Comparison of ENCODE assay signal across 23 cellular contexts in the genomic region with DNA sequence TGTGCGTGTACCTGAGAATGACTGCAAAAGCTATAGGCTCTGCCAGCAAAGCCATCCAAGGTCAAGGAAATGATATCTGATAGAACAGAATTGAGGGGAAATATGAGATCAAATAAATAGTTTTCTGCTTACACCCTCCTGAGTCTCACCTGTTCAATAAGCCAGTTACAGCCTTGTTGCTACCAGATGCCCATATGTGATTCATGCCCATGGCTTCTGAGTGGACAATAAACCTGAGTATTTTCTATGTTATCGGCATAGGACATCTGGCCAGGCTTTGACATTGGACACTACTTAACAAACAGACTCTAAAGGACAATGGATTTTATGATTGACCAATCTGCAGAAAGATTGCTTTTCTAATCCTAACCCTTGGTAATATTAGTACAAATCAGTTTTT.
"Had no signal": no experiment of that assay in that cellular context is flagged by ENCODE, and none has a peak within 500 bp of the region (broad histone marks: within the 10 kb centered on the region; RNA-seq: fewer than 3 reads in every experiment).

No MANE protein-coding gene starts in this region.

- H3K4me1 Mint-ChIP-seq: IgD-negative memory B cell had no signal

- H3K27ac ChIP-seq: HL-60, KMS-11, PC-9, Peyer's patch, SJCRH30 had no signal

- ATAC-seq: K562, Right ventricle myocardium inferior, SK-N-SH treated with all-trans-retinoic acid at 6 μM for 48 hours had no signal

- H3K27ac Mint-ChIP-seq: IgD-negative memory B cell had no signal

- H3K4me1 ChIP-seq: Peyer's patch, SJCRH30 had no signal

- H3K9me3 ChIP-seq: Peyer's patch, SJCRH30 had no signal

- H3K4me3 Mint-ChIP-seq: IgD-negative memory B cell had no signal

- H3K4me3 ChIP-seq: K562, PC-9, Peyer's patch, SJCRH30 had no signal

- DNase-seq: Kasumi-1, MM.1S, NCI-H1092 treated with DMSO at 0.1 percent for 48 hours, NCI-H1436, NCI-H1694 treated with DMSO at 0.1 percent for 48 hours, NCI-H1930, NCI-H2081, NCI-H2107, NCI-H345, NCI-H446 treated with DMSO at 0.1 percent for 48 hours, NCI-H510A treated with DMSO at 0.1 percent for 48 hours, NCI-H526, NCI-H82, PC-9, Peyer's patch, SHP77 treated with DMSO at 0.1 percent for 48 hours, SJCRH30 had no signal

- H3K27me3 ChIP-seq: Peyer's patch, SJCRH30 had no signal

- H3K4me2 ChIP-seq: KMS-11, PC-9 had no signal

- H3K9ac ChIP-seq: KMS-11 had no signal

- H3K36me3 ChIP-seq: Peyer's patch, SJCRH30 had no signal

- H2AFZ ChIP-seq: PC-9 had no signal
